In the genomic region with DNA sequence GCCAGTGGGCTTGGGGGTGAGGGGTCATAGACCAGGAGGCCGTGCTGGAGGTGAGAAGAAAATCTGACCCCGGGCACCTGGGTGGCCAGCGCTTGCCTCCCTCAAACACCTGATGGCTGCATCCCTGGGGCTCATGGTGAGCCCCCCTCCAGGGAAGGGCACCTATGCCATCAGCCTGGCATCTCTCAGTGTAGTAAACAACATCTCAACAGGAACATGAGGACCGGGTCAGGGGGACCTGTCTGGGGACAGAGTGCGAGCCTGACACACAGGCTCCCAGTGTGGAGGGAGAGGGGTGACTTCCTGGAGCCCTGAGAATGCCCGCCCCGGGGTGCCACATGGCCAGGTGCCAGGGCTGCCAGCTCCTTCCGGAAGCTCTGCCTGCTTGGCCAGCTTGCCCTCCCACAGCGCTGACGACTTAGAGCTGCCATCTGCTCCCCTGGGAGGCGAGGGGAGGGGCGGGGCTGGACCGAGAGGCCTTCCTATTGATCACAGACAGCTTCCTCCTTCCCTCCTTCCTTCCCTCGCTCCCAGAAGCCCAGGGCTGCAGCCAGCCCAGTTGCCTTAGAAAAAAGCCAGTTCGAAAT, we compare ENCODE assay signal across 9 cellular contexts. TPM values are rescaled to one million over a fixed set of nuclear protein-coding genes. Genes with fewer than 3 reads are reported as not detected.
DNase-seq lines count a peak whose midpoint lies in the region; ATAC-seq and TF ChIP-seq lines count a peak whose summit lies in the region.
"Had no signal": no experiment of that assay in that cellular context is flagged by ENCODE, and none has a peak within 500 bp of the region (broad histone marks: within the 10 kb centered on the region; RNA-seq: fewer than 3 reads in every experiment).

No MANE protein-coding gene starts in this region.

- intact Hi-C loops in uterus (cut with DNase I; ENCODE audit: low total_unique reads), result no loop called here
- intact Hi-C loops in activated CD4-positive, alpha-beta T cell treated with anti-CD3 and anti-CD28 coated beads, Interleukin-2, amount 10 ng/mL, durations not matched to agents 24 days and 14 days (cut with micrococcal nuclease), result no loop called here

- H3K27ac Mint-ChIP-seq in activated CD4-positive, alpha-beta T cell treated with anti-CD3 and anti-CD28 coated beads, Interleukin-2, amount 10 ng/mL, durations not matched to agents 24 days and 14 days, result no peak overlapping the region

- H3K27ac ChIP-seq in uterus, result no peak overlapping the region

- ATAC-seq in HG02642 (IDR thresholded peaks at IDR 0.05; ENCODE audit: poor library complexity, unreplicated experiment), result no peak

- TF ChIP-seq POLR2A in uterus (IDR thresholded peaks at IDR 0.05), result no peak

- H3K27me3 ChIP-seq in uterus, result no peaks in the 10 kb centered on the region

- no peaks in the 10 kb centered on the region for H3K9me3 Mint-ChIP-seq in activated CD4-positive, alpha-beta T cell treated with anti-CD3 and anti-CD28 coated beads, Interleukin-2, amount 10 ng/mL, durations not matched to agents 24 days and 14 days
- H3K9me3 Mint-ChIP-seq: nephron had no signal

- TF ChIP-seq CTCF in uterus (IDR thresholded peaks at IDR 0.05), result no peak

- no peaks in the 10 kb centered on the region for H3K27me3 Mint-ChIP-seq in activated CD4-positive, alpha-beta T cell treated with anti-CD3 and anti-CD28 coated beads, Interleukin-2, amount 10 ng/mL, durations not matched to agents 24 days and 14 days

- in situ Hi-C loops in T47D (cut with HindIII; ENCODE audit: low pct_unique_long_range_greater_than_20kb, low sequenced_read_pairs), result no loop called here

- H3K36me3 ChIP-seq in uterus, result no peaks in the 10 kb centered on the region

- no peak overlapping the region for H3K4me3 Mint-ChIP-seq in activated CD4-positive, alpha-beta T cell treated with anti-CD3 and anti-CD28 coated beads, Interleukin-2, amount 10 ng/mL, durations not matched to agents 24 days and 14 days

- peaks cover 17% of the 10 kb centered on the region for H3K36me3 Mint-ChIP-seq in activated CD4-positive, alpha-beta T cell treated with anti-CD3 and anti-CD28 coated beads, Interleukin-2, amount 10 ng/mL, durations not matched to agents 24 days and 14 days (ENCODE audit: low read depth)

- H3K4me3 ChIP-seq in uterus, result no peak overlapping the region

- DNase-seq in H4 (ENCODE audit: low spot score) (peak; percentile 98), NCI-H446 (lab: John Stamatoyannopoulos, UW) (peak; percentile 18 to 55), T47D (ENCODE audit: low read depth in 1 of 2, low spot score in 1 of 2) (peak; percentile 86 to 89), renal cortical epithelial cell (ENCODE audit: low read depth) (peak; percentile 51), NCI-H748 (lab: John Stamatoyannopoulos, UW; ENCODE audit: unreplicated experiment) (no peak), uterus (no peak)
- DNase-seq in activated CD4-positive, alpha-beta T cell treated with anti-CD3 and anti-CD28 coated beads, Interleukin-2, amount 10 ng/mL, durations not matched to agents 24 days and 14 days, result no peak

- peaks cover 6 to 14% of the 10 kb centered on the region in 2 donors for H3K4me1 ChIP-seq in uterus

- peaks cover 8% of the 10 kb centered on the region for H3K4me1 Mint-ChIP-seq in activated CD4-positive, alpha-beta T cell treated with anti-CD3 and anti-CD28 coated beads, Interleukin-2, amount 10 ng/mL, durations not matched to agents 24 days and 14 days

- H3K9me3 ChIP-seq in uterus, result no peaks in the 10 kb centered on the region

RNA-seq across cellular contexts. Expression of gene STX1A, which starts 12.3 kb away (rescaled TPM):
- 3.5 and 12.1 TPM in 2 replicates for total RNA-seq in H4 (2014; rRNA removed; shearing (Covaris generic))
- total RNA-seq in renal cortical epithelial cell (12.9 and 13.9 TPM in 2 replicates), uterus (10 to 100 TPM in 2 of 4 donors, 1 to 10 TPM in 2; 2.3 to 19.1 (median 11.0) TPM)
- 19.0 and 19.4 TPM in 2 replicates for total RNA-seq in activated CD4-positive, alpha-beta T cell treated with anti-CD3 and anti-CD28 coated beads, Interleukin-2, amount 10 ng/mL, durations not matched to agents 24 days and 14 days

RNA-seq across cellular contexts. Expression of gene BUD23, which starts 23.7 kb away (rescaled TPM):
- total RNA-seq in H4 (2014; rRNA removed; shearing (Covaris generic)), result 31.9 and 80.5 TPM in 2 replicates
- total RNA-seq in renal cortical epithelial cell (34.0 and 67.7 TPM in 2 replicates), uterus (10 to 100 TPM; 12.4 to 54.6 (median 31.5) TPM)
- total RNA-seq in activated CD4-positive, alpha-beta T cell treated with anti-CD3 and anti-CD28 coated beads, Interleukin-2, amount 10 ng/mL, durations not matched to agents 24 days and 14 days, result 133 TPM in 2 replicates

RNA-seq across cellular contexts. Expression of gene DNAJC30, which starts 23.9 kb away (rescaled TPM):
- total RNA-seq in H4 (2014; rRNA removed; shearing (Covaris generic)), result 2.0 and 2.7 TPM in 2 replicates
- 1.0 and 1.9 TPM in 2 replicates for total RNA-seq in renal cortical epithelial cell
- total RNA-seq in uterus, result 10 to 100 TPM in 1 of 4 donors, 1 to 10 TPM in 2, under 1 TPM in 1; 0.29 to 14.1 (median 3.3) TPM
- 9.4 and 10.9 TPM in 2 replicates for total RNA-seq in activated CD4-positive, alpha-beta T cell treated with anti-CD3 and anti-CD28 coated beads, Interleukin-2, amount 10 ng/mL, durations not matched to agents 24 days and 14 days

RNA-seq across cellular contexts. Expression of gene ABHD11, which starts 31.5 kb away (rescaled TPM):
- total RNA-seq in H4 (2014; rRNA removed; shearing (Covaris generic)), result 25.8 and 37.7 TPM in 2 replicates
- total RNA-seq in renal cortical epithelial cell (20.4 and 67.2 TPM in 2 replicates), uterus (10 to 100 TPM in 2 of 4 donors, 1 to 10 TPM in 2; 4.4 to 14.1 (median 7.7) TPM)
- total RNA-seq in activated CD4-positive, alpha-beta T cell treated with anti-CD3 and anti-CD28 coated beads, Interleukin-2, amount 10 ng/mL, durations not matched to agents 24 days and 14 days, result 20.8 and 23.0 TPM in 2 replicates

RNA-seq across cellular contexts. Expression of gene VPS37D, which starts 39.5 kb away (rescaled TPM):
- total RNA-seq in H4 (2014; rRNA removed; shearing (Covaris generic)), result 3.7 and 6.3 TPM in 2 replicates
- total RNA-seq in renal cortical epithelial cell (8.6 and 9.2 TPM in 2 replicates), uterus (1 to 10 TPM in 3 of 4 donors, not detected in 1; 6.7 to 9.3 (median 8.8) TPM)
- 0.40 and 0.47 TPM in 2 replicates for total RNA-seq in activated CD4-positive, alpha-beta T cell treated with anti-CD3 and anti-CD28 coated beads, Interleukin-2, amount 10 ng/mL, durations not matched to agents 24 days and 14 days

Comparison
In these comparisons a context has a peak if more than half of its experiments do, and no peak if none do; other contexts are left out.
1. DNase-seq: peak in H4 (single experiment), NCI-H446 (2 of 2), T47D (2 of 2) and renal cortical epithelial cell (single experiment); none in NCI-H748 (single experiment), uterus (0 of 2) and activated CD4-positive, alpha-beta T cell treated with anti-CD3 and anti-CD28 coated beads, Interleukin-2, amount 10 ng/mL, durations not matched to agents 24 days and 14 days (single experiment).